Comparison of ENCODE assay signal across 1 cellular context in the genomic region with DNA sequence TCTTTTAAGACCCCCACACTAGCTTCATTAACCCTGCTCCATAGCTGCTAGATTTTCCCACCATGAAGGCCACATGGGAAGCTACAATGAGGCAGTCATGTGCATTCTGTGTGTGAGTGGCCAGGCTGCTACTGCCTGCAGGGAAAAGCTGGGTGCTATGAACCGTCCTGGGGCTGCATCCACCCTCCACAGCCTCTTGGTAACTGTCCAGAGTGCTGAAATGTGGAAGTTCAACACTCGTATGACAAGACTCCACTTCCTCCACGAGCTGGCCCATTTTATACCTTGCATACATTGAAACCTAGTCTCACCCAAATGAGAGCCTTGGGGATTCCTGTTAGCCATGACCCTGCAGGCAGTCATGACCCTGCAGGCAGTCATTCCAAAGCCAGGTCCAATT.
A peak's percentile ranks its signal among the peaks of the same experiment; 100 is the strongest.
TF ChIP-seq lines count a peak whose summit lies in the region.

No MANE protein-coding gene starts in this region.

TF ChIP-seq in HepG2, 621 proteins besides CTCF, POLR2A, EP300 and RAD21 (continued from another document):
- TF ChIP-seq REST (IDR thresholded peaks at IDR 0.05; ENCODE audit: borderline replicate concordance in 1 of 2, low read depth in 1 of 2, low read length in 2 of 2) (peak; percentile 85 to 95), TFE3 (CRISPR knock-in tag; IDR thresholded peaks at IDR 0.05) (0 out of 2 replicates have a peak, but pooled peaks have one; percentile 42), BORCS8-MEF2B (CRISPR knock-in tag; IDR thresholded peaks at IDR 0.05) (0 out of 2 replicates have a peak, but pooled peaks have one; percentile 37), ZNF572 (CRISPR knock-in tag; IDR thresholded peaks at IDR 0.05) (no peak), ONECUT2 (CRISPR knock-in tag; IDR thresholded peaks at IDR 0.05) (no peak), KLF16 (CRISPR knock-in tag; IDR thresholded peaks at IDR 0.05) (0 out of 4 replicates have a peak, but pooled peaks of 1 of the 2 experiments have one; percentile 32), EHMT2 (IDR thresholded peaks at IDR 0.05; ENCODE audit: borderline replicate concordance, low read depth, low read length) (0 out of 2 replicates have a peak, but pooled peaks have one; percentile 82), FOXK1 (CRISPR knock-in tag; IDR thresholded peaks at IDR 0.05; ENCODE audit: borderline replicate concordance, low read depth) (peak; percentile 21; the same call in 1 of the 2 replicates), WIZ (CRISPR knock-in tag; IDR thresholded peaks at IDR 0.05) (0 out of 2 replicates have a peak, but pooled peaks have one; percentile 77), MEF2D (CRISPR knock-in tag; IDR thresholded peaks at IDR 0.05) (no peak), HDAC2 (CRISPR knock-in tag; IDR thresholded peaks at IDR 0.05) (peak; percentile 35; the same call in 1 of the 2 replicates), TSC22D2 (CRISPR knock-in tag; IDR thresholded peaks at IDR 0.05; ENCODE audit: borderline replicate concordance) (0 out of 2 replicates have a peak, but pooled peaks have one; percentile 42), MIER2 (CRISPR knock-in tag; IDR thresholded peaks at IDR 0.05) (peak; percentile 97), RARA (CRISPR knock-in tag; IDR thresholded peaks at IDR 0.05) (0 out of 2 replicates have a peak, but pooled peaks have one; percentile 21), ZNF232 (CRISPR knock-in tag; IDR thresholded peaks at IDR 0.05; ENCODE audit: borderline replicate concordance) (peak; percentile 30; the same call in 1 of the 2 replicates), ZNF543 (CRISPR knock-in tag; IDR thresholded peaks at IDR 0.05) (no peak), TGIF2 (CRISPR knock-in tag; IDR thresholded peaks at IDR 0.05) (0 out of 2 replicates have a peak, but pooled peaks have one; percentile 41), ZSCAN9 (CRISPR knock-in tag; IDR thresholded peaks at IDR 0.05; ENCODE audit: borderline replicate concordance) (0 out of 2 replicates have a peak, but pooled peaks have one; percentile 52), ZNF792 (CRISPR knock-in tag; IDR thresholded peaks at IDR 0.05) (peak; percentile 23; the same call in 1 of the 2 replicates), ZNF281 (CRISPR knock-in tag; IDR thresholded peaks at IDR 0.05; ENCODE audit: borderline replicate concordance) (peak; percentile 29; the same call in 1 of the 2 replicates), STAT6 (CRISPR knock-in tag; IDR thresholded peaks at IDR 0.05; ENCODE audit: borderline replicate concordance) (no peak), ELF3 (CRISPR knock-in tag; IDR thresholded peaks at IDR 0.05) (0 out of 2 replicates have a peak, but pooled peaks have one; percentile 34), HMGXB3 (CRISPR knock-in tag; IDR thresholded peaks at IDR 0.05; ENCODE audit: borderline replicate concordance) (0 out of 2 replicates have a peak, but pooled peaks have one; percentile 25), HBP1 (CRISPR knock-in tag; IDR thresholded peaks at IDR 0.05; ENCODE audit: low read depth) (peak; percentile 42; the same call in 1 of the 2 replicates)
- TF ChIP-seq, protein P1, sequence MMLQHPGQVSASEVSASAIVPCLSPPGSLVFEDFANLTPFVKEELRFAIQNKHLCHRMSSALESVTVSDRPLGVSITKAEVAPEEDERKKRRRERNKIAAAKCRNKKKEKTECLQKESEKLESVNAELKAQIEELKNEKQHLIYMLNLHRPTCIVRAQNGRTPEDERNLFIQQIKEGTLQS (CRISPR knock-in tag; IDR thresholded peaks at IDR 0.05): no peak
- TF ChIP-seq, protein P2, sequence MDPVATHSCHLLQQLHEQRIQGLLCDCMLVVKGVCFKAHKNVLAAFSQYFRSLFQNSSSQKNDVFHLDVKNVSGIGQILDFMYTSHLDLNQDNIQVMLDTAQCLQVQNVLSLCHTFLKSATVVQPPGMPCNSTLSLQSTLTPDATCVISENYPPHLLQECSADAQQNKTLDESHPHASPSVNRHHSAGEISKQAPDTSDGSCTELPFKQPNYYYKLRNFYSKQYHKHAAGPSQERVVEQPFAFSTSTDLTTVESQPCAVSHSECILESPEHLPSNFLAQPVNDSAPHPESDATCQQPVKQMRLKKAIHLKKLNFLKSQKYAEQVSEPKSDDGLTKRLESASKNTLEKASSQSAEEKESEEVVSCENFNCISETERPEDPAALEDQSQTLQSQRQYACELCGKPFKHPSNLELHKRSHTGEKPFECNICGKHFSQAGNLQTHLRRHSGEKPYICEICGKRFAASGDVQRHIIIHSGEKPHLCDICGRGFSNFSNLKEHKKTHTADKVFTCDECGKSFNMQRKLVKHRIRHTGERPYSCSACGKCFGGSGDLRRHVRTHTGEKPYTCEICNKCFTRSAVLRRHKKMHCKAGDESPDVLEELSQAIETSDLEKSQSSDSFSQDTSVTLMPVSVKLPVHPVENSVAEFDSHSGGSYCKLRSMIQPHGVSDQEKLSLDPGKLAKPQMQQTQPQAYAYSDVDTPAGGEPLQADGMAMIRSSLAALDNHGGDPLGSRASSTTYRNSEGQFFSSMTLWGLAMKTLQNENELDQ (CRISPR knock-in tag; IDR thresholded peaks at IDR 0.05; ENCODE audit: borderline replicate concordance): 0 out of 2 replicates have a peak, but pooled peaks have one; percentile 56
